Comparison of ENCODE assay signal across 19 cellular contexts in the genomic region with DNA sequence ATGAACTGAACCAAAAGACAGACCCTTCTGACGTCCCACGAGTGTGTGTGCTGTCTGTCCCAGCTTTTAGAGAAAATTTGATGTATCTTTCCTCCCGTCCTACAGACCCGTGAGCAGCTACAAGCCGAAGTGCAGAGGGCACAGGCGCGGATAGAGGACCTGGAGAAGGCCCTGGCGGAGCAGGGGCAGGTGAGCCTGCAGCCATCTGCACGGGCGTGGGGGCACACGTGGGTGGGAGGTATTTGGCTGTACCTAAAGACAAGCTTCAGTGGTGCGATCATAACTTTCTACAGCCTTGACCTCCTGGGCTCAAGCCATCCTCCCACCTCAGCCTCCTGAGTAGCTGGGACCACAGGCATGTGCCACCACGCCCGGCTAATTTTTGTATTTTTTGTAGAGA.
"Had no signal": no experiment of that assay in that cellular context is flagged by ENCODE, and none has a peak within 500 bp of the region (broad histone marks: within the 10 kb centered on the region; RNA-seq: fewer than 3 reads in every experiment).

No MANE protein-coding gene starts in this region.

- H3K9ac ChIP-seq: parathyroid adenoma had no signal

- H3K9me3 ChIP-seq: heart right ventricle, left lung, tibial artery, upper lobe of left lung had no signal

- H3K4me1 ChIP-seq: left lung, parathyroid adenoma had no signal

- DNase-seq: central memory CD4-positive, alpha-beta T cell; cortex of kidney; effector CD8-positive, alpha-beta T cell; foreskin melanocyte; heart right ventricle; hypothalamus; mesenchymal stem cell; naive B cell; small intestine; stimulated activated CD4-positive, alpha-beta T cell treated with anti-CD3 and anti-CD28 coated beads, Interleukin-4, amount 100 ng/mL, for 1 hour; stimulated activated CD8-positive, alpha-beta memory T cell treated with anti-CD3 and anti-CD28 coated beads, Interleukin-4, amount 100 ng/mL, for 48 hours had no signal

- H3K4me3 ChIP-seq: dorsolateral prefrontal cortex, heart right ventricle, left lung, lung, tibial artery, upper lobe of left lung had no signal

- H2AFZ ChIP-seq: parathyroid adenoma had no signal

- H3K79me2 ChIP-seq: parathyroid adenoma had no signal

- ATAC-seq: heart right ventricle; left lung; stimulated activated effector memory CD8-positive, alpha-beta T cell treated with anti-CD3 and anti-CD28 coated beads, Interleukin-12 subunit alpha, Interleukin-12 subunit beta, amount 100 ng/mL, for 72 hours had no signal

- H3K36me3 ChIP-seq: heart right ventricle, left lung, upper lobe of left lung had no signal

- H3K27ac ChIP-seq: heart right ventricle, left lung, parathyroid adenoma, tibial artery, upper lobe of left lung had no signal

- FAIRE-seq: islet of Langerhans, small intestine had no signal

- H3K27me3 ChIP-seq: dorsolateral prefrontal cortex had no signal
